8 cellular contexts compared by ENCODE assay signal in the genomic region with DNA sequence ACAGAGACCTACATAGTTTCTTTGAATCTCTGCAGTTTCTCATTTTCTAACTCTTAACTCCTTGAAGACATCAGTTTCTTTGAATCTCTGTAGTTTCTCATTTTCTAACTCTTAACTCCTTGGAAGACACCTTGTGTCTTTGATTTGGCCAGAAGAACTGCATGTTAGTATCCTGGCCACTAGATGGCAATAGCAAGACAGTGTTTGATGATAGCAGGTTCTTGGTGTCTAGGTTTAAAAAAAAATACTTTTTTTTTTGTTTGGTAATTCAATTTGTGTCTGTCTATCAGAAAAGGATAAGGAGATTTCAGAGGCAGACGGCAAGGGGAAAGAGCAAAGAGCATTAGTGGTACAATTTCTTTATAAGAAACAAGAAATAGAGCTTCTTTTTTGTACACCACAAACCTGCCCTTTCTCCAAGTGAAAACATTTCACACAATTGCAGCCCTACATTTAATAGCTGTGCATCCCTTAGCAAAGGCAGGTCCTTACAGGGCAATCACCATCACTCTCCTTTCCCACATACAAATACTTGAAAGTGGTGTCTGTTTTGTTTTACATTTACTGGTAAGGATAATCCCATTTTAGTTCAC.
A peak's percentile ranks its signal among the peaks of the same experiment; 100 is the strongest.
DNase-seq lines count a peak whose midpoint lies in the region; ATAC-seq and TF ChIP-seq lines count a peak whose summit lies in the region.

No MANE protein-coding gene starts in this region.

- DNase-seq in AG08395 (ENCODE audit: low spot score) (peak; percentile 47), NCI-H345 treated with DMSO at 0.1 percent for 48 hours (lab: John Stamatoyannopoulos, UW; ENCODE audit: unreplicated experiment) (peak; percentile 37), brain microvascular endothelial cell (peak; percentile 57), lower lobe of right lung (no peak), HK-2 (ENCODE audit: unreplicated experiment) (no peak)
- DNase-seq in stimulated activated CD4-positive, alpha-beta T cell treated with anti-CD3 and anti-CD28 coated beads, Interleukin-4, amount 100 ng/mL, for 1 hour = no peak

- ATAC-seq in GM18498 (IDR thresholded peaks at IDR 0.05; ENCODE audit: unreplicated experiment) = peak; percentile 78
- ATAC-seq in HG03039 (IDR thresholded peaks at IDR 0.05; ENCODE audit: unreplicated experiment) = peak; percentile 61
- ATAC-seq in lower lobe of right lung = no peak

- intact Hi-C loops in lower lobe of right lung (cut with DNase I) = no loop called here

- no peaks in the 10 kb centered on the region for H3K9me3 ChIP-seq in lower lobe of right lung

- peak; percentile 78 for TF ChIP-seq CTCF in brain microvascular endothelial cell (IDR thresholded peaks at IDR 0.05; ENCODE audit: low read depth, low read length, missing control alignments)
- peak; percentile 74 for TF ChIP-seq CTCF in lower lobe of right lung (IDR thresholded peaks at IDR 0.05)

- H3K27me3 ChIP-seq in brain microvascular endothelial cell (replicated peaks) = no peaks in the 10 kb centered on the region
- H3K27me3 ChIP-seq in lower lobe of right lung (ENCODE audit: low read depth) = no peaks in the 10 kb centered on the region

- no peak overlapping the region for H3K4me3 ChIP-seq in brain microvascular endothelial cell (ENCODE audit: low read depth, low read length)
- H3K4me3 ChIP-seq in lower lobe of right lung = no peak overlapping the region

- H3K36me3 ChIP-seq in brain microvascular endothelial cell (replicated peaks) = no peaks in the 10 kb centered on the region
- no peaks in the 10 kb centered on the region for H3K36me3 ChIP-seq in lower lobe of right lung

- H3K4me1 ChIP-seq in lower lobe of right lung = no peaks in the 10 kb centered on the region

- in situ Hi-C loops in brain microvascular endothelial cell (cut with HindIII; ENCODE audit: low pct_ligation_motif_present, low sequenced_read_pairs) = no loop called here

- no peak overlapping the region for H3K27ac ChIP-seq in brain microvascular endothelial cell
- H3K27ac ChIP-seq in lower lobe of right lung = no peak overlapping the region

Comparison
In these comparisons a context has a peak if more than half of its experiments do, and no peak if none do; other contexts are left out.
1. DNase-seq: peak in AG08395 (single experiment), NCI-H345 treated with DMSO at 0.1 percent for 48 hours (single experiment) and brain microvascular endothelial cell (single experiment); none in lower lobe of right lung (single experiment), HK-2 (single experiment) and stimulated activated CD4-positive, alpha-beta T cell treated with anti-CD3 and anti-CD28 coated beads, Interleukin-4, amount 100 ng/mL, for 1 hour (single experiment).
2. ATAC-seq: peak in GM18498 (single experiment) and HG03039 (single experiment); none in lower lobe of right lung (0 of 2).